ENCODE assay signal across 10 cellular contexts in genomic region chr14:102182190-102182589, GRCh38. TPM values are rescaled to one million over a fixed set of nuclear protein-coding genes. Genes with fewer than 3 reads are reported as not detected.
A peak's percentile ranks its signal among the peaks of the same experiment; 100 is the strongest.
DNase-seq lines count a peak whose midpoint lies in the region; ATAC-seq and TF ChIP-seq lines count a peak whose summit lies in the region.
"Had no signal": no experiment of that assay in that cellular context is flagged by ENCODE, and none has a peak within 500 bp of the region (broad histone marks: within the 10 kb centered on the region; RNA-seq: fewer than 3 reads in every experiment).

No MANE protein-coding gene starts in this region.

- no peak overlapping the region for H3K4me3 Mint-ChIP-seq in CD8-positive, alpha-beta T cell
- H3K4me3 Mint-ChIP-seq in HFFc6, result no peak overlapping the region
- no peak overlapping the region for H3K4me3 Mint-ChIP-seq in naive thymus-derived CD8-positive, alpha-beta T cell

- H3K27ac ChIP-seq in CD8-positive, alpha-beta T cell (ENCODE audit: low read depth, low read length), result no peak overlapping the region
- H3K27ac ChIP-seq in angular gyrus (ENCODE audit: low read depth, low read length) (peak overlapping the region; percentile 61), adrenal gland (peak overlapping the region in 1 of 5 donors; percentile 33)

- no peaks in the 10 kb centered on the region for H3K36me3 ChIP-seq in CD8-positive, alpha-beta T cell (ENCODE audit: insufficient read depth, low read length)
- no peaks in the 10 kb centered on the region for H3K36me3 ChIP-seq in adrenal gland (replicated peaks in 1 of 2)

- H3K36me3 Mint-ChIP-seq in CD8-positive, alpha-beta T cell, result peaks cover 22% of the 10 kb centered on the region
- 0 out of 2 replicates have a peak, but pooled peaks cover 7% of the 10 kb centered on the region for H3K36me3 Mint-ChIP-seq in HFFc6 (ENCODE audit: low read depth)
- peaks cover 0 to 19% (median 2%) of the 10 kb centered on the region in 3 donors for H3K36me3 Mint-ChIP-seq in naive thymus-derived CD8-positive, alpha-beta T cell

- H3K9me3 Mint-ChIP-seq in CD8-positive, alpha-beta T cell, result no peaks in the 10 kb centered on the region
- H3K9me3 Mint-ChIP-seq in HFFc6, result no peaks in the 10 kb centered on the region
- no peaks in the 10 kb centered on the region for H3K9me3 Mint-ChIP-seq in naive thymus-derived CD8-positive, alpha-beta T cell

- no peaks in the 10 kb centered on the region for H3K27me3 Mint-ChIP-seq in CD8-positive, alpha-beta T cell (ENCODE audit: low read depth)
- no peaks in the 10 kb centered on the region; the same call in 1 of the 2 replicates for H3K27me3 Mint-ChIP-seq in HFFc6 (ENCODE audit: insufficient read depth)
- H3K27me3 Mint-ChIP-seq in naive thymus-derived CD8-positive, alpha-beta T cell, result no peaks in the 10 kb centered on the region

- peaks cover 74% of the 10 kb centered on the region for H3K4me1 Mint-ChIP-seq in CD8-positive, alpha-beta T cell (ENCODE audit: low read depth)
- H3K4me1 Mint-ChIP-seq in HFFc6 (ENCODE audit: low read depth), result peaks cover 72% of the 10 kb centered on the region
- H3K4me1 Mint-ChIP-seq in naive thymus-derived CD8-positive, alpha-beta T cell, result peaks cover 22 to 77% (median 74%) of the 10 kb centered on the region in 4 donors

- H3K27ac Mint-ChIP-seq in CD8-positive, alpha-beta T cell, result no peak overlapping the region
- no peak overlapping the region; the same call in 1 of the 2 replicates for H3K27ac Mint-ChIP-seq in HFFc6
- no peak overlapping the region for H3K27ac Mint-ChIP-seq in naive thymus-derived CD8-positive, alpha-beta T cell

- no peaks in the 10 kb centered on the region for H3K9me3 ChIP-seq in CD8-positive, alpha-beta T cell (ENCODE audit: low read length)
- H3K9me3 ChIP-seq in adrenal gland (replicated peaks in 1 of 3), result no peaks in the 10 kb centered on the region
- H3K9me3 ChIP-seq: mucosa of descending colon had no signal

- intact Hi-C loops in CD8-positive, alpha-beta T cell (cut with DNase I, micrococcal nuclease), result no loop called here
- intact Hi-C loops in adrenal gland (cut with DNase I), result no loop called here

- ATAC-seq in CD8-positive, alpha-beta T cell, result peak; percentile 38
- no peak for ATAC-seq in naive thymus-derived CD8-positive, alpha-beta T cell
- ATAC-seq: HepG2, mucosa of descending colon had no signal

- no peak overlapping the region for H3K4me3 ChIP-seq in CD8-positive, alpha-beta T cell (ENCODE audit: low read depth, low read length)
- H3K4me3 ChIP-seq in adrenal gland, result no peak overlapping the region
- H3K4me3 ChIP-seq: mucosa of descending colon had no signal

- DNase-seq in CD8-positive, alpha-beta T cell, result no peak
- peak; percentile 65 for DNase-seq in HFFc6
- peak; percentile 56 to 63 for DNase-seq in lung microvascular endothelial cell (ENCODE audit: low read depth in 2 of 2)
- no peak for DNase-seq in naive thymus-derived CD8-positive, alpha-beta T cell
- DNase-seq in adrenal gland, result no peak
- DNase-seq in KBM-7, result no peak
- no peak for DNase-seq in SKM-1 (lab: John Stamatoyannopoulos, UW; ENCODE audit: unreplicated experiment)
- DNase-seq: mucosa of descending colon had no signal

- H3K27me3 ChIP-seq in CD8-positive, alpha-beta T cell (ENCODE audit: insufficient read depth, low read length), result no peaks in the 10 kb centered on the region
- H3K27me3 ChIP-seq in adrenal gland, result no peaks in the 10 kb centered on the region

- peaks cover 7% of the 10 kb centered on the region for H3K4me1 ChIP-seq in CD8-positive, alpha-beta T cell (ENCODE audit: insufficient read depth, low read length)
- H3K4me1 ChIP-seq in adrenal gland (replicated peaks in 1 of 2), result peaks cover 28 to 55% of the 10 kb centered on the region in 2 donors

- CTCF ChIA-PET in CD8-positive, alpha-beta T cell (lab: Charles Lee), result interaction anchor here (0.5 to 1.5 kb wide), 2 partner anchors 56 to 1160 kb away, joined by 3 to 6 read pairs; no protein-coding TSS in a partner anchor

- POLR2A ChIA-PET in CD8-positive, alpha-beta T cell (lab: Charles Lee), result no interaction called here
- POLR2A ChIA-PET in naive thymus-derived CD8-positive, alpha-beta T cell (lab: Charles Lee), result interaction anchor here (0.6 kb wide), 1 partner anchor 11 kb away, joined by 3 read pairs; no protein-coding TSS in a partner anchor

- TF ChIP-seq CTCF in CD8-positive, alpha-beta T cell (IDR thresholded peaks at IDR 0.05), result no peak
- TF ChIP-seq CTCF in HFFc6 (IDR thresholded peaks at IDR 0.05), result no peak
- no peak for TF ChIP-seq CTCF in adrenal gland (IDR thresholded peaks at IDR 0.05)

- in situ Hi-C loops in KBM-7 (cut with MboI; ENCODE audit: low pct_unique_long_range_greater_than_20kb, low sequenced_read_pairs), result no loop called here

- TF ChIP-seq POLR2A in adrenal gland (IDR thresholded peaks at IDR 0.05), result no peak

RNA-seq across cellular contexts. Expression of gene WDR20, which starts 42.5 kb away (rescaled TPM):
- 10 to 100 TPM; 40.8 to 46.3 TPM for total RNA-seq in CD8-positive, alpha-beta T cell
- total RNA-seq in HFFc6 (2021; fragmentation: NEBNext Ultra II Directional; extraction: Animal tissue kit (Norgen Biotek cat#: 25700)), result 10 to 100 TPM; 24.4 to 28.7 (median 27.7) TPM
- total RNA-seq in lung microvascular endothelial cell, result 10.2 and 17.5 TPM in 2 replicates
- total RNA-seq in naive thymus-derived CD8-positive, alpha-beta T cell, result 10 to 100 TPM; 50.0 to 56.9 TPM
- polyA plus RNA-seq in naive thymus-derived CD8-positive, alpha-beta T cell, result 10 to 100 TPM; 11.3 to 15.0 (median 12.9) TPM
- 10 to 100 TPM; 13.1 to 55.9 (median 48.1) TPM for total RNA-seq in adrenal gland
- 10 to 100 TPM; 21.5 to 46.1 (median 26.0) TPM for polyA plus RNA-seq in adrenal gland

Comparison
In these comparisons a context has a peak if more than half of its experiments do, and no peak if none do; other contexts are left out.
1. DNase-seq: peak in HFFc6 (single experiment) and lung microvascular endothelial cell (2 of 2); none in CD8-positive, alpha-beta T cell (0 of 7), naive thymus-derived CD8-positive, alpha-beta T cell (0 of 10), adrenal gland (0 of 7), KBM-7 (single experiment) and SKM-1 (single experiment).